ENCODE assay signal across 8 cellular contexts in genomic region chr3:15345608-15346137, GRCh38. TPM values are rescaled to one million over a fixed set of nuclear protein-coding genes. Genes with fewer than 3 reads are reported as not detected.
A peak's percentile ranks its signal among the peaks of the same experiment; 100 is the strongest.
DNase-seq lines count a peak whose midpoint lies in the region; ATAC-seq and TF ChIP-seq lines count a peak whose summit lies in the region.

No MANE protein-coding gene starts in this region.

- H3K9me3 ChIP-seq in MM.1S (replicated peaks; ENCODE audit: insufficient read depth, low read length) (no peaks in the 10 kb centered on the region), SJCRH30 (replicated peaks) (no peaks in the 10 kb centered on the region)

- H3K36me3 ChIP-seq in MM.1S (replicated peaks; ENCODE audit: insufficient read depth, low read length) (no peaks in the 10 kb centered on the region), SJCRH30 (no peaks in the 10 kb centered on the region)

- H3K4me1 ChIP-seq in MM.1S (ENCODE audit: low read length) (peaks cover 22% of the 10 kb centered on the region), SJCRH30 (no peaks in the 10 kb centered on the region)

- TF ChIP-seq CTCF in MM.1S (IDR thresholded peaks at IDR 0.05; ENCODE audit: low read length): no peak

- no peak overlapping the region for H3K4me3 ChIP-seq in MM.1S (ENCODE audit: low read length)
- H3K4me3 ChIP-seq in SJCRH30: no peak overlapping the region

- H3F3A ChIP-seq in MM.1S (ENCODE audit: insufficient read depth, low read length): peaks cover 12% of the 10 kb centered on the region

- H3K4me1 Mint-ChIP-seq in stimulated activated naive CD8-positive, alpha-beta T cell treated with anti-CD3 and anti-CD28 coated beads, Interleukin-15, Interleukin-2, amounts not matched to agents 100 ng/mL and 50 ng/mL, for 24 hours (ENCODE audit: low read depth): peaks cover 41% of the 10 kb centered on the region

- DNase-seq in activated effector memory CD4-positive, alpha-beta T cell treated with Interleukin-2 at 50 U/mL for 16 hours: peak; percentile 6
- DNase-seq in activated effector memory CD4-positive, alpha-beta T cell treated with anti-CD3 and anti-CD28 coated beads, Interleukin-2, amount 50 U/mL, for 16 hours: no peak
- no peak for DNase-seq in MM.1S
- no peak for DNase-seq in LoVo (ENCODE audit: low spot score)
- no peak for DNase-seq in foreskin melanocyte
- DNase-seq in SJCRH30: no peak

- H3K4me2 ChIP-seq in MM.1S (ENCODE audit: low read depth, low read length): no peak overlapping the region

- H3K9ac ChIP-seq in MM.1S (ENCODE audit: low read length): no peak overlapping the region

- H3K27ac Mint-ChIP-seq in stimulated activated naive CD8-positive, alpha-beta T cell treated with anti-CD3 and anti-CD28 coated beads, Interleukin-15, Interleukin-2, amounts not matched to agents 100 ng/mL and 50 ng/mL, for 24 hours: peak overlapping the region; percentile 54

- H3K4me3 Mint-ChIP-seq in stimulated activated naive CD8-positive, alpha-beta T cell treated with anti-CD3 and anti-CD28 coated beads, Interleukin-15, Interleukin-2, amounts not matched to agents 100 ng/mL and 50 ng/mL, for 24 hours: no peak overlapping the region

- H3K27ac ChIP-seq in MM.1S (ENCODE audit: low read length) (peak overlapping the region; percentile 36; the same call in 1 of the 2 replicates), SJCRH30 (no peak overlapping the region)

- peaks cover 3% of the 10 kb centered on the region for H3K27me3 Mint-ChIP-seq in stimulated activated naive CD8-positive, alpha-beta T cell treated with anti-CD3 and anti-CD28 coated beads, Interleukin-15, Interleukin-2, amounts not matched to agents 100 ng/mL and 50 ng/mL, for 24 hours

- H3K9me2 ChIP-seq in MM.1S (replicated peaks; ENCODE audit: insufficient read depth, low read length): no peaks in the 10 kb centered on the region

- H2AFZ ChIP-seq in MM.1S (ENCODE audit: low read length): peak overlapping the region; percentile 55; the same call in 1 of the 2 replicates

- no peaks in the 10 kb centered on the region for H4K20me1 ChIP-seq in MM.1S (ENCODE audit: insufficient read depth, low read length)

- H3K9me3 Mint-ChIP-seq in stimulated activated naive CD8-positive, alpha-beta T cell treated with anti-CD3 and anti-CD28 coated beads, Interleukin-15, Interleukin-2, amounts not matched to agents 100 ng/mL and 50 ng/mL, for 24 hours: peaks cover 7% of the 10 kb centered on the region

- H3K36me3 Mint-ChIP-seq in stimulated activated naive CD8-positive, alpha-beta T cell treated with anti-CD3 and anti-CD28 coated beads, Interleukin-15, Interleukin-2, amounts not matched to agents 100 ng/mL and 50 ng/mL, for 24 hours (ENCODE audit: low read depth): no peaks in the 10 kb centered on the region

- H3K27me3 ChIP-seq in MM.1S (replicated peaks; ENCODE audit: insufficient read depth, low read length) (no peaks in the 10 kb centered on the region), SJCRH30 (0 out of 2 replicates have a peak, but pooled peaks cover 4% of the 10 kb centered on the region)

- no peaks in the 10 kb centered on the region for H3K79me2 ChIP-seq in MM.1S (ENCODE audit: low read length)

- peak; percentile 83 for ATAC-seq in HG02623 (IDR thresholded peaks at IDR 0.05; ENCODE audit: unreplicated experiment)

RNA-seq across cellular contexts. Expression of gene SH3BP5, which starts 13.3 kb away (rescaled TPM):
- 8.1 and 8.5 TPM in 2 replicates for total RNA-seq in SJCRH30 (2014; rRNA removed; shearing (Covaris generic))
